In genomic region chr2:60679059-60679780, GRCh38 we compare ENCODE assay signal across 2 cellular contexts.
TF ChIP-seq lines count a peak whose summit lies in the region.

No MANE protein-coding gene starts in this region.

TF ChIP-seq in H1, 55 proteins besides CTCF, POLR2A, EP300 and RAD21:
- no peak for TF ChIP-seq BRCA1 (IDR thresholded peaks at IDR 0.05; ENCODE audit: low read depth, low read length)
- no peak for TF ChIP-seq POU5F1 (IDR thresholded peaks at IDR 0.05; ENCODE audit: low read depth, low read length)
- no peak for TF ChIP-seq CREB1 (IDR thresholded peaks at IDR 0.05)
- no peak for TF ChIP-seq MAFK (IDR thresholded peaks at IDR 0.05; ENCODE audit: low read depth, low read length)

TF ChIP-seq in GM12891, 5 proteins besides CTCF, POLR2A, EP300 and RAD21:
- TF ChIP-seq POLR2AphosphoS5 (IDR thresholded peaks at IDR 0.05; ENCODE audit: low read depth, low read length), result no peak
